In genomic region chr9:127308559-127309429, GRCh38 we compare ENCODE assay signal across 1 cellular context.
TF ChIP-seq lines count a peak whose summit lies in the region.

No MANE protein-coding gene starts in this region.

TF ChIP-seq in neural cell, 6 proteins besides CTCF, POLR2A, EP300 and RAD21 (continued from another document):
- TF ChIP-seq, protein P1, sequence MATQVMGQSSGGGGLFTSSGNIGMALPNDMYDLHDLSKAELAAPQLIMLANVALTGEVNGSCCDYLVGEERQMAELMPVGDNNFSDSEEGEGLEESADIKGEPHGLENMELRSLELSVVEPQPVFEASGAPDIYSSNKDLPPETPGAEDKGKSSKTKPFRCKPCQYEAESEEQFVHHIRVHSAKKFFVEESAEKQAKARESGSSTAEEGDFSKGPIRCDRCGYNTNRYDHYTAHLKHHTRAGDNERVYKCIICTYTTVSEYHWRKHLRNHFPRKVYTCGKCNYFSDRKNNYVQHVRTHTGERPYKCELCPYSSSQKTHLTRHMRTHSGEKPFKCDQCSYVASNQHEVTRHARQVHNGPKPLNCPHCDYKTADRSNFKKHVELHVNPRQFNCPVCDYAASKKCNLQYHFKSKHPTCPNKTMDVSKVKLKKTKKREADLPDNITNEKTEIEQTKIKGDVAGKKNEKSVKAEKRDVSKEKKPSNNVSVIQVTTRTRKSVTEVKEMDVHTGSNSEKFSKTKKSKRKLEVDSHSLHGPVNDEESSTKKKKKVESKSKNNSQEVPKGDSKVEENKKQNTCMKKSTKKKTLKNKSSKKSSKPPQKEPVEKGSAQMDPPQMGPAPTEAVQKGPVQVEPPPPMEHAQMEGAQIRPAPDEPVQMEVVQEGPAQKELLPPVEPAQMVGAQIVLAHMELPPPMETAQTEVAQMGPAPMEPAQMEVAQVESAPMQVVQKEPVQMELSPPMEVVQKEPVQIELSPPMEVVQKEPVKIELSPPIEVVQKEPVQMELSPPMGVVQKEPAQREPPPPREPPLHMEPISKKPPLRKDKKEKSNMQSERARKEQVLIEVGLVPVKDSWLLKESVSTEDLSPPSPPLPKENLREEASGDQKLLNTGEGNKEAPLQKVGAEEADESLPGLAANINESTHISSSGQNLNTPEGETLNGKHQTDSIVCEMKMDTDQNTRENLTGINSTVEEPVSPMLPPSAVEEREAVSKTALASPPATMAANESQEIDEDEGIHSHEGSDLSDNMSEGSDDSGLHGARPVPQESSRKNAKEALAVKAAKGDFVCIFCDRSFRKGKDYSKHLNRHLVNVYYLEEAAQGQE (IDR thresholded peaks at IDR 0.05; ENCODE audit: borderline replicate concordance): no peak
- no peak for TF ChIP-seq SMC3 (conservative IDR thresholded peaks at IDR 0.05; ENCODE audit: poor library complexity)
